In the genomic region with DNA sequence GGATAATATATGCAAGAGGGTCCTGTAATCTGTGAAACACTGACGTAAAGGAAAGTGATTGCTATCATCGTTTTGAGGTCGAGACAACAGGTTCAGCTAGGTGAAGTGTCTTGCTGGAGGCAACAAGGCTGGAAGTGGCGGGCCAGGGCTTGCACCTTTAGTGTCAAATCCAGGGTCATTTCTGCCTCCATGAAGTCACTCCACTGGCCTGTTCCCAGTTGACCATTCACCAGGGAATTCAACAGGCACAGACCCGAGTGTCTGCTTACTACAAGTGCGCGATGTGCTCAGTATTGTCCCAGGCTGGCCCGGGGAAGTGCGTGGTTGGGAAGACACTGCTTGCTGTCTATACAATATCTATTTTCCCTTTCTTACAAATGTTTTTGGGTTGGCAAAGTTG, we compare ENCODE assay signal across 33 cellular contexts.
"Had no signal": no experiment of that assay in that cellular context is flagged by ENCODE, and none has a peak within 500 bp of the region (broad histone marks: within the 10 kb centered on the region; RNA-seq: fewer than 3 reads in every experiment).

No MANE protein-coding gene starts in this region.

- H3K27ac ChIP-seq: KMS-11 had no signal

- H3K9me3 ChIP-seq: MG63 had no signal

- H3K9ac ChIP-seq: KMS-11 had no signal

- DNase-seq: Karpas-422, Kasumi-1, KBM-7, KG1, MG63, MM.1S, MV-4-11, NCI-H1048, NCI-H1092, NCI-H1092 treated with DMSO at 0.1 percent for 48 hours, NCI-H1105, NCI-H1105 treated with DMSO at 0.1 percent for 48 hours, NCI-H1436, NCI-H1436 treated with DMSO at 0.1 percent for 48 hours, NCI-H1694, NCI-H1694 treated with DMSO at 0.1 percent for 48 hours, NCI-H187, NCI-H187 treated with DMSO at 0.1 percent for 48 hours, NCI-H1930, NCI-H2029, NCI-H2029 treated with DMSO at 0.1 percent for 48 hours, NCI-H2081, NCI-H2081 treated with DMSO at 0.1 percent for 48 hours, NCI-H2107, NCI-H2171, NCI-H2171 treated with DMSO at 0.1 percent for 48 hours, NCI-H2227 treated with DMSO at 0.1 percent for 48 hours, NCI-H226, NCI-H345, NCI-H446, NCI-H446 treated with DMSO at 0.1 percent for 48 hours, NCI-H510A had no signal

- H3K36me3 ChIP-seq: MG63 had no signal

- H3K4me3 ChIP-seq: MG63 had no signal

- H3K4me2 ChIP-seq: KMS-11 had no signal
